Comparison of ENCODE assay signal across 36 cellular contexts in the genomic region with DNA sequence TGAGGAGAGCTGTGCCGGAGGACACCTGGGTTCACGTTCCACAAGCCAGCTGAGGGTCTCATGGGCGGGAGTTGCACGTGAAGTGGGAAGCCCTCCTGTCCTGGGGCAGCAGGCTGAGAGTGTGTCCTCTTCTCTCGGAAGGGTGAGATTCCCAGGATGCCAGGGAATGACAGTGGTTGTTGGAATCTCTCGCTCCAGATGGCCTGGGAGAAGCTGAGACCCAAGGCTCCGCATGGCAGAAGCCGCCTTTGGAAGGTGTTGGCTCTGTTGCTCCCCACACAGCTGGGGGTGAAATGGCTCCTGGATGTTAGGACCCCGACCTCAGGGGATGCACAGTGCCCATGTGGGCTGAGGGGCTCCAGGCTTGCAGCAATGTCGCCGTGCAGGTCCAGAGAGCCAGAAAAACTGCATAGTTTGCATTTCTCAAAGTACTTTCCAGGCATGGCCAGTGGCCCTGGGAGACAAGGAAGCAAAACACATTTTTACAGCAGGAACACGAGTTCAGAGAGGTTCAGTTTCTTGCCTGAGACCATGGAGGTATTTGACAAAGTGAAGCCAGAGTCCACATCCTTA.
"Had no signal": no experiment of that assay in that cellular context is flagged by ENCODE, and none has a peak within 500 bp of the region (broad histone marks: within the 10 kb centered on the region; RNA-seq: fewer than 3 reads in every experiment).

No MANE protein-coding gene starts in this region.

- H3K4me2 ChIP-seq: KMS-11 had no signal

- H3K4me3 ChIP-seq: cardiac muscle cell had no signal

- H3K27ac ChIP-seq: cardiac muscle cell, KMS-11, RWPE1, WERI-Rb-1 had no signal

- H3K4me1 Mint-ChIP-seq: activated naive CD8-positive, alpha-beta T cell treated with anti-CD3 and anti-CD28 coated beads for 36 hours; activated T-helper 17 cell treated with anti-CD3 and anti-CD28 coated beads, Interleukin-2, amount 50 U/mL, for 72 hours had no signal

- ATAC-seq: activated CD8-positive, alpha-beta T cell treated with anti-CD3 and anti-CD28 coated beads for 36 hours; activated T-cell treated with anti-CD3 and anti-CD28 coated beads, Interleukin-2, amount 50 U/mL, for 72 hours; activated T-helper 17 cell treated with anti-CD3 and anti-CD28 coated beads, Interleukin-2, amount 50 U/mL, for 72 hours; PC-3; Right ventricle myocardium inferior had no signal

- H3K27ac Mint-ChIP-seq: activated CD8-positive, alpha-beta T cell treated with anti-CD3 and anti-CD28 coated beads for 36 hours; activated naive CD8-positive, alpha-beta T cell treated with anti-CD3 and anti-CD28 coated beads for 36 hours; activated T-helper 17 cell treated with anti-CD3 and anti-CD28 coated beads, Interleukin-2, amount 50 U/mL, for 72 hours had no signal

- FAIRE-seq: RCC 7860 had no signal

- H3K4me3 Mint-ChIP-seq: activated CD8-positive, alpha-beta T cell treated with anti-CD3 and anti-CD28 coated beads for 36 hours; activated naive CD8-positive, alpha-beta T cell treated with anti-CD3 and anti-CD28 coated beads for 36 hours; activated T-cell treated with anti-CD3 and anti-CD28 coated beads, Interleukin-2, amount 50 U/mL, for 72 hours; activated T-helper 17 cell treated with anti-CD3 and anti-CD28 coated beads, Interleukin-2, amount 50 U/mL, for 72 hours had no signal

- H3K27me3 ChIP-seq: cardiac muscle cell had no signal

- DNase-seq: activated CD4-positive, alpha-beta T cell treated with anti-CD3 and anti-CD28 coated beads for 1 hour; activated CD4-positive, alpha-beta T cell treated with anti-CD3 and anti-CD28 coated beads for 48 hours; activated CD4-positive, CD25-positive, alpha-beta regulatory T cell; activated CD8-positive, alpha-beta T cell treated with anti-CD3 and anti-CD28 coated beads for 36 hours; activated effector memory CD4-positive, alpha-beta T cell treated with anti-CD3 and anti-CD28 coated beads, Interleukin-2, amount 50 U/mL, for 16 hours; activated naive CD4-positive, alpha-beta T cell; activated naive CD4-positive, alpha-beta T cell treated with anti-CD3 and anti-CD28 coated beads, Interleukin-2, amount 50 U/mL, for 16 hours; activated naive CD8-positive, alpha-beta T cell treated with anti-CD3 and anti-CD28 coated beads for 36 hours; activated T-cell treated with anti-CD3 and anti-CD28 coated beads, Interleukin-2, amount 50 U/mL, for 1 hour; activated T-cell treated with anti-CD3 and anti-CD28 coated beads, Interleukin-2, amount 50 U/mL, for 72 hours; amniotic stem cell; aorta; MM.1S; MV-4-11; NCI-H1092; NCI-H1436 treated with DMSO at 0.1 percent for 48 hours; NCI-H1694 treated with DMSO at 0.1 percent for 48 hours; NCI-H2029; NCI-H2107; NCI-H2171; NCI-H510A; NCI-H526; NCI-H748 treated with DMSO at 0.1 percent for 48 hours; NK-92 treated with Interleukin-12 subunit alpha and Interleukin-12 subunit beta, amount 100 ng/mL, for 24 hours; SW 1271; T-helper 1 cell; T-helper 2 cell; T-helper 9 cell; WERI-Rb-1 had no signal

- H3K9me3 Mint-ChIP-seq: activated CD8-positive, alpha-beta T cell treated with anti-CD3 and anti-CD28 coated beads for 36 hours; activated naive CD8-positive, alpha-beta T cell treated with anti-CD3 and anti-CD28 coated beads for 36 hours; activated T-cell treated with anti-CD3 and anti-CD28 coated beads, Interleukin-2, amount 50 U/mL, for 72 hours; activated T-helper 17 cell treated with anti-CD3 and anti-CD28 coated beads, Interleukin-2, amount 50 U/mL, for 72 hours had no signal

- H3K36me3 Mint-ChIP-seq: activated naive CD8-positive, alpha-beta T cell treated with anti-CD3 and anti-CD28 coated beads for 36 hours had no signal

- H3K27me3 Mint-ChIP-seq: activated naive CD8-positive, alpha-beta T cell treated with anti-CD3 and anti-CD28 coated beads for 36 hours had no signal

- H3K36me3 ChIP-seq: cardiac muscle cell, WERI-Rb-1 had no signal
